8 cellular contexts compared by ENCODE assay signal in the genomic region with DNA sequence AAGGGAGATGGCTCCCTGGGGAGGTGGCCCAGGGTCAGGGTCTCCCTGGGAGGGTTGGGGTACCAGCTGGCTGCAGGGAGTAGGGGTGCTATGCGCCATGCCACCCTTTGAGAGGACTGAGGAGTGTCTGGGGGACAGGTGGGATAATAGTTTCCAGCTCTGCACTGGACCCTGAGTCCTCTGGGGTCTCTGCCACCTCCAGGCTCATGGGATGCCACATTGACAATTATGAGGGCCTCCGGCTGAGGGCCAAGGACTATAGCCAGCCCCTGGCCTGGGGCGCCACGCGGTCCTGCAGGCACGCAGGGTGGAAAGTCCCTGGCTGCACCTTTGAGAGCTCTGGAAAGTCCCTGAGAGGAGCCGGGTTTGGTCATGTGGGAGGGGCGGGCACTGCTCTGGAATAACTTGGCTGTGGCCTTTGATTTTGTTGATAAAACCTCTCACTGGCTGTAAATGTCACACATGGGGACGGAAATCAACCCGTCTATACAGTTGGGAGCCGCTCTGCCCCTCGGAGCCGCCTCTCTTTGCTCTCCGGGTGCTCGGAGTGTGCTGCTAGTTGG. TPM values are rescaled to one million over a fixed set of nuclear protein-coding genes. Genes with fewer than 3 reads are reported as not detected.
DNase-seq lines count a peak whose midpoint lies in the region; ATAC-seq and TF ChIP-seq lines count a peak whose summit lies in the region.

No MANE protein-coding gene starts in this region.

- H3K27ac ChIP-seq in ACC112 (ENCODE audit: low read depth, low read length): peak overlapping the region; percentile 97
- peak overlapping the region; percentile 81 for H3K27ac ChIP-seq in skeletal muscle tissue (ENCODE audit: low read depth, low read length)

- no peaks in the 10 kb centered on the region for H3K27me3 Mint-ChIP-seq in activated T-cell treated with anti-CD3 and anti-CD28 coated beads, Interleukin-2, amount 50 U/mL, for 4 hours (ENCODE audit: low read depth)

- no peak overlapping the region for H2AFZ ChIP-seq in ACC112 (ENCODE audit: low read length, unreplicated experiment)

- peaks cover 24% of the 10 kb centered on the region for H3K36me3 Mint-ChIP-seq in activated T-cell treated with anti-CD3 and anti-CD28 coated beads, Interleukin-2, amount 50 U/mL, for 4 hours (ENCODE audit: insufficient read depth)

- H3K4me3 Mint-ChIP-seq in activated T-cell treated with anti-CD3 and anti-CD28 coated beads, Interleukin-2, amount 50 U/mL, for 4 hours: peak overlapping the region; percentile 72

- peaks cover 32% of the 10 kb centered on the region for H3K4me1 ChIP-seq in ACC112 (ENCODE audit: control insufficient read depth, insufficient read depth, low read length, unreplicated experiment)
- H3K4me1 ChIP-seq in skeletal muscle tissue (ENCODE audit: control insufficient read depth in 3 of 3, insufficient read depth in 3 of 3, low read length in 3 of 3): peaks cover 20 to 34% (median 30%) of the 10 kb centered on the region in 3 donors

- TF ChIP-seq CTCF in fibroblast of villous mesenchyme (IDR thresholded peaks at IDR 0.05; ENCODE audit: insufficient read depth, low read depth, low read length): no peak

- H3K27me3 ChIP-seq in ACC112 (ENCODE audit: insufficient read depth, low read length) (no peaks in the 10 kb centered on the region), skeletal muscle tissue (ENCODE audit: control insufficient read depth in 3 of 3, insufficient read depth in 3 of 3, low read length in 3 of 3) (no peaks in the 10 kb centered on the region)

- peaks cover 43% of the 10 kb centered on the region for H3K4me1 Mint-ChIP-seq in activated T-cell treated with anti-CD3 and anti-CD28 coated beads, Interleukin-2, amount 50 U/mL, for 4 hours (ENCODE audit: low read depth)

- peaks cover 9% of the 10 kb centered on the region for H3K79me2 ChIP-seq in ACC112 (ENCODE audit: control insufficient read depth, insufficient read depth, low read length, unreplicated experiment)

- peaks cover 3% of the 10 kb centered on the region; the same call in 1 of the 2 replicates for H3K36me3 ChIP-seq in ACC112 (ENCODE audit: insufficient read depth, low read length)
- peaks cover 19 to 23% (median 21%) of the 10 kb centered on the region in 3 donors for H3K36me3 ChIP-seq in skeletal muscle tissue (ENCODE audit: control insufficient read depth in 3 of 3, insufficient read depth in 3 of 3, low read length in 3 of 3)

- H3K4me3 ChIP-seq in ACC112 (ENCODE audit: low read depth, low read length): peak overlapping the region; percentile 61
- H3K4me3 ChIP-seq in fibroblast of villous mesenchyme (ENCODE audit: low read depth, low read length): no peak overlapping the region
- peak overlapping the region; percentile 2 to 61 (median 56) for H3K4me3 ChIP-seq in skeletal muscle tissue (ENCODE audit: low read length in 3 of 3)

- peak overlapping the region; percentile 65 to 81 (median 68) for H3K9ac ChIP-seq in skeletal muscle tissue (ENCODE audit: low read depth in 1 of 3, low read length in 3 of 3)

- peak; percentile 90 for DNase-seq in HT-29 (ENCODE audit: low spot score)
- DNase-seq in activated T-cell treated with anti-CD3 and anti-CD28 coated beads, Interleukin-2, amount 50 U/mL, for 4 hours: peak; percentile 80
- DNase-seq in fibroblast of villous mesenchyme (ENCODE audit: low read depth): peak; percentile 79
- no peak for DNase-seq in NCI-H774 (lab: John Stamatoyannopoulos, UW)

- ATAC-seq in GM19351 (IDR thresholded peaks at IDR 0.05; ENCODE audit: unreplicated experiment) (peak; percentile 53), GM19328 (IDR thresholded peaks at IDR 0.05; ENCODE audit: unreplicated experiment) (no peak)
- peak; percentile 92 to 93 for ATAC-seq in activated T-cell treated with anti-CD3 and anti-CD28 coated beads, Interleukin-2, amount 50 U/mL, for 4 hours

- no peaks in the 10 kb centered on the region for H3K9me3 Mint-ChIP-seq in activated T-cell treated with anti-CD3 and anti-CD28 coated beads, Interleukin-2, amount 50 U/mL, for 4 hours

- no peaks in the 10 kb centered on the region for H3K9me3 ChIP-seq in skeletal muscle tissue (ENCODE audit: control insufficient read depth in 3 of 3, low read length in 3 of 3)

RNA-seq across cellular contexts. Expression of gene TRAF2, which starts 16.0 kb away (rescaled TPM):
- 36.4 and 36.7 TPM in 2 replicates for total RNA-seq in HT-29 (2014; rRNA removed; shearing (Covaris generic))
- total RNA-seq in activated T-cell treated with anti-CD3 and anti-CD28 coated beads, Interleukin-2, amount 50 U/mL, for 4 hours: 10 to 100 TPM; 64.3 to 73.4 (median 68.8) TPM
- 11.0 and 16.8 TPM in 2 replicates for total RNA-seq in fibroblast of villous mesenchyme
- total RNA-seq in skeletal muscle tissue: 4.7 TPM

RNA-seq across cellular contexts. Expression of gene EDF1, which starts 36.2 kb away (rescaled TPM):
- 428 and 484 TPM in 2 replicates for total RNA-seq in HT-29 (2014; rRNA removed; shearing (Covaris generic))
- 100 to 1,000 TPM; 330 to 366 (median 351) TPM for total RNA-seq in activated T-cell treated with anti-CD3 and anti-CD28 coated beads, Interleukin-2, amount 50 U/mL, for 4 hours
- total RNA-seq in fibroblast of villous mesenchyme (146 and 163 TPM in 2 replicates), skeletal muscle tissue (196 TPM)

RNA-seq across cellular contexts. Expression of gene FBXW5, which starts 42.2 kb away (rescaled TPM):
- 379 and 389 TPM in 2 replicates for total RNA-seq in HT-29 (2014; rRNA removed; shearing (Covaris generic))
- 100 to 1,000 TPM in 1 of 3 donors, 10 to 100 TPM in 2; 84.0 to 112 (median 95.3) TPM for total RNA-seq in activated T-cell treated with anti-CD3 and anti-CD28 coated beads, Interleukin-2, amount 50 U/mL, for 4 hours
- total RNA-seq in fibroblast of villous mesenchyme (104 and 115 TPM in 2 replicates), skeletal muscle tissue (45.4 TPM)

RNA-seq across cellular contexts. Expression of gene C8G, which starts 42.7 kb away (rescaled TPM):
- total RNA-seq in HT-29 (2014; rRNA removed; shearing (Covaris generic)): 0.71 and 2.6 TPM in 2 replicates
- 1 to 10 TPM in 2 of 3 donors, under 1 TPM in 1; 0.94 to 1.4 (median 1.2) TPM for total RNA-seq in activated T-cell treated with anti-CD3 and anti-CD28 coated beads, Interleukin-2, amount 50 U/mL, for 4 hours
- total RNA-seq in fibroblast of villous mesenchyme (0.86 TPM in 1 of 2 replicates, not detected in the other), skeletal muscle tissue (not detected)

RNA-seq across cellular contexts. Expression of gene LCN12, which starts 49.7 kb away (rescaled TPM):
- 0.58 and 0.94 TPM in 2 replicates for total RNA-seq in HT-29 (2014; rRNA removed; shearing (Covaris generic))
- 1 to 10 TPM in 1 of 3 donors, under 1 TPM in 2; 0.49 to 1.2 (median 0.58) TPM for total RNA-seq in activated T-cell treated with anti-CD3 and anti-CD28 coated beads, Interleukin-2, amount 50 U/mL, for 4 hours
- total RNA-seq in fibroblast of villous mesenchyme (0.86 TPM in 1 of 2 replicates, not detected in the other), skeletal muscle tissue (not detected)
